In genomic region chr13:26325876-26326275, GRCh38 we compare ENCODE assay signal across 13 cellular contexts.
DNase-seq lines count a peak whose midpoint lies in the region; ATAC-seq, FAIRE-seq and TF ChIP-seq lines count a peak whose summit lies in the region.
"Had no signal": no experiment of that assay in that cellular context is flagged by ENCODE, and none has a peak within 500 bp of the region (broad histone marks: within the 10 kb centered on the region; RNA-seq: fewer than 3 reads in every experiment).

No MANE protein-coding gene starts in this region.

- 83% methylated on average over 1 of the region's 1 CpG for WGBS in thyroid gland, 2 donors

- peak; percentile 3 for FAIRE-seq in kidney (lab: Jason Lieb, UNC)

- no peaks in the 10 kb centered on the region for H3K27me3 ChIP-seq in thyroid gland

- DNase-seq in kidney (no peak), CD14-positive monocyte (ENCODE audit: low spot score) (no peak), thyroid gland (no peak), RKO (ENCODE audit: low spot score) (no peak), NCI-H345 (lab: John Stamatoyannopoulos, UW) (no peak)
- DNase-seq: NCI-H2171 treated with DMSO at 0.1 percent for 48 hours, occipital lobe had no signal

- ATAC-seq in GM18517 (IDR thresholded peaks at IDR 0.05; ENCODE audit: unreplicated experiment) (peak; percentile 82), GM21576 (IDR thresholded peaks at IDR 0.05; ENCODE audit: unreplicated experiment) (peak; percentile 69), HG03432 (IDR thresholded peaks at IDR 0.05; ENCODE audit: unreplicated experiment) (peak; percentile 84)
- ATAC-seq: GM23338 had no signal

- peaks cover 3 to 5% of the 10 kb centered on the region in 2 donors for H3K36me3 Mint-ChIP-seq in CD14-positive monocyte

- no peak overlapping the region for H3K27ac Mint-ChIP-seq in CD14-positive monocyte
- H3K27ac Mint-ChIP-seq: activated naive CD4-positive, alpha-beta T cell treated with anti-CD3 and anti-CD28 coated beads, Interleukin-2, amount 50 U/mL, for 24 hours; T-helper 1 cell treated with Interleukin-12 subunit alpha and Interleukin-12 subunit beta and Interleukin-4 antibody, amounts not matched to agents 30 μg/mL and 1 μg/mL, for 36 hours had no signal

- H3K4me3 ChIP-seq in kidney (ENCODE audit: low read length in 2 of 2) (no peak overlapping the region), thyroid gland (replicated peaks in 1 of 3) (no peak overlapping the region)
- H3K4me3 ChIP-seq: GM23338 had no signal

- intact Hi-C loops in kidney (cut with DNase I) (no loop called here), CD14-positive monocyte (cut with micrococcal nuclease) (no loop called here), thyroid gland (cut with DNase I) (no loop called here)

- TF ChIP-seq CTCF in kidney (IDR thresholded peaks at IDR 0.05; ENCODE audit: borderline replicate concordance, extremely low read depth, insufficient read depth): no peak
- no peak for TF ChIP-seq CTCF in CD14-positive monocyte (IDR thresholded peaks at IDR 0.05)
- TF ChIP-seq CTCF in thyroid gland (IDR thresholded peaks at IDR 0.05): no peak

- peaks cover 0 to 8% (median 0%) of the 10 kb centered on the region in 7 donors for H3K9me3 Mint-ChIP-seq in CD14-positive monocyte
- H3K9me3 Mint-ChIP-seq: activated naive CD4-positive, alpha-beta T cell treated with anti-CD3 and anti-CD28 coated beads, Interleukin-2, amount 50 U/mL, for 24 hours; GM23338 had no signal

- TF ChIP-seq POLR2A in thyroid gland (IDR thresholded peaks at IDR 0.05): no peak

- no peak overlapping the region for H3K27ac ChIP-seq in kidney (ENCODE audit: low read depth in 2 of 2, low read length in 2 of 2)
- no peak overlapping the region for H3K27ac ChIP-seq in thyroid gland

- no peaks in the 10 kb centered on the region for H3K27me3 Mint-ChIP-seq in CD14-positive monocyte (ENCODE audit: low read depth in 3 of 3)
- H3K27me3 Mint-ChIP-seq: activated naive CD4-positive, alpha-beta T cell treated with anti-CD3 and anti-CD28 coated beads, Interleukin-2, amount 50 U/mL, for 24 hours had no signal

- no peaks in the 10 kb centered on the region for H3K36me3 ChIP-seq in kidney (ENCODE audit: control insufficient read depth in 1 of 2, insufficient read depth in 2 of 2, low read length in 2 of 2)
- no peaks in the 10 kb centered on the region for H3K36me3 ChIP-seq in thyroid gland

- no peaks in the 10 kb centered on the region for H3K9me3 ChIP-seq in kidney (ENCODE audit: control insufficient read depth in 1 of 2, low read length in 2 of 2)
- no peaks in the 10 kb centered on the region for H3K9me3 ChIP-seq in thyroid gland

- H3K4me1 ChIP-seq in kidney (ENCODE audit: control insufficient read depth in 1 of 2, insufficient read depth in 1 of 2, low read depth in 1 of 2, low read length in 2 of 2) (peaks cover 4 to 5% of the 10 kb centered on the region in 2 donors), thyroid gland (peaks cover 14% of the 10 kb centered on the region in 2 donors)

- H3K4me1 Mint-ChIP-seq in CD14-positive monocyte: no peaks in the 10 kb centered on the region

- no peak overlapping the region for H3K9ac ChIP-seq in kidney (ENCODE audit: low read length in 2 of 2)

- H3K4me3 Mint-ChIP-seq in CD14-positive monocyte: no peak overlapping the region
- H3K4me3 Mint-ChIP-seq: activated naive CD4-positive, alpha-beta T cell treated with anti-CD3 and anti-CD28 coated beads, Interleukin-2, amount 50 U/mL, for 24 hours; GM23338; T-helper 1 cell treated with Interleukin-12 subunit alpha and Interleukin-12 subunit beta and Interleukin-4 antibody, amounts not matched to agents 30 μg/mL and 1 μg/mL, for 36 hours had no signal
